10 cellular contexts compared by ENCODE assay signal in genomic region chr12:50579757-50580267, GRCh38.
DNase-seq lines count a peak whose midpoint lies in the region; TF ChIP-seq lines count a peak whose summit lies in the region.
"Had no signal": no experiment of that assay in that cellular context is flagged by ENCODE, and none has a peak within 500 bp of the region (broad histone marks: within the 10 kb centered on the region; RNA-seq: fewer than 3 reads in every experiment).

No MANE protein-coding gene starts in this region.

- intact Hi-C loops in CD14-positive monocyte (cut with micrococcal nuclease) (loop anchor here (10.0 kb wide), 2 partner anchors 45 to 55 kb away; no protein-coding TSS in a partner anchor), uterus (cut with DNase I; ENCODE audit: low total_unique reads) (no loop called here)

- no peak for TF ChIP-seq POLR2A in uterus (IDR thresholded peaks at IDR 0.05)

- TF ChIP-seq CTCF in CD14-positive monocyte (IDR thresholded peaks at IDR 0.05) (no peak), GM20000 (IDR thresholded peaks at IDR 0.05; ENCODE audit: extremely low read depth, missing control alignments) (no peak), uterus (IDR thresholded peaks at IDR 0.05) (no peak)

- no peaks in the 10 kb centered on the region for H3K9me3 ChIP-seq in uterus
- H3K9me3 ChIP-seq: SJCRH30 had no signal

- peaks cover 2 to 9% of the 10 kb centered on the region in 2 donors for H3K36me3 Mint-ChIP-seq in CD14-positive monocyte

- peaks cover 0 to 13% of the 10 kb centered on the region in 2 donors for H3K4me1 ChIP-seq in uterus
- H3K4me1 ChIP-seq: SJCRH30 had no signal

- H3K4me3 Mint-ChIP-seq in CD14-positive monocyte: no peak overlapping the region

- no peaks in the 10 kb centered on the region for H3K27me3 ChIP-seq in uterus
- H3K27me3 ChIP-seq: SJCRH30 had no signal

- H3K27ac Mint-ChIP-seq in CD14-positive monocyte: peak overlapping the region in 6 of 7 donors; percentile 54 to 89 (median 86)

- no peak overlapping the region for H3K4me3 ChIP-seq in uterus
- H3K4me3 ChIP-seq: SJCRH30 had no signal

- H3K36me3 ChIP-seq in uterus: no peaks in the 10 kb centered on the region
- H3K36me3 ChIP-seq: SJCRH30 had no signal

- no peak for DNase-seq in CD14-positive monocyte (ENCODE audit: low spot score)
- peak; percentile 39 for DNase-seq in GM20000 (ENCODE audit: low spot score)
- DNase-seq in RKO (ENCODE audit: low spot score): peak; percentile 59
- DNase-seq in islet precursor cell: peak; percentile 49
- DNase-seq in SHP77 (lab: John Stamatoyannopoulos, UW): no peak
- DNase-seq in NCI-H2227 (lab: John Stamatoyannopoulos, UW; ENCODE audit: unreplicated experiment): no peak
- DNase-seq in uterus: no peak
- no peak for DNase-seq in ureter (ENCODE audit: low spot score)
- DNase-seq: COR-L47, SJCRH30 had no signal

- H3K27me3 Mint-ChIP-seq in CD14-positive monocyte (ENCODE audit: low read depth in 3 of 3): peaks cover 0 to 1% (median 0%) of the 10 kb centered on the region in 3 donors

- H3K9me3 Mint-ChIP-seq in CD14-positive monocyte: no peaks in the 10 kb centered on the region

- peaks cover 30% of the 10 kb centered on the region for H3K4me1 Mint-ChIP-seq in CD14-positive monocyte

- no peak overlapping the region for H3K27ac ChIP-seq in uterus
- H3K27ac ChIP-seq: SJCRH30 had no signal

Comparison
In these comparisons a context has a peak if more than half of its experiments do, and no peak if none do; other contexts are left out.
1. DNase-seq: peak in GM20000 (single experiment), RKO (single experiment) and islet precursor cell (single experiment); none in CD14-positive monocyte (single experiment), SHP77 (0 of 2), NCI-H2227 (single experiment), uterus (0 of 2) and ureter (single experiment).